ENCODE assay signal across 22 cellular contexts in genomic region chr10:7587865-7588188, GRCh38.
DNase-seq lines count a peak whose midpoint lies in the region; ATAC-seq, FAIRE-seq and TF ChIP-seq lines count a peak whose summit lies in the region.
"Had no signal": no experiment of that assay in that cellular context is flagged by ENCODE, and none has a peak within 500 bp of the region (broad histone marks: within the 10 kb centered on the region; RNA-seq: fewer than 3 reads in every experiment).

No MANE protein-coding gene starts in this region.

- H3K4me2 ChIP-seq in GM12878 (ENCODE audit: control insufficient read depth, insufficient read depth), result no peak overlapping the region
- H3K4me2 ChIP-seq: BLaER1 had no signal

- no peak for FAIRE-seq in GM12878 (lab: Jason Lieb, UNC)
- FAIRE-seq: A204.1, GM12891 had no signal

- H3K9me3 ChIP-seq in GM12878 (replicated peaks; ENCODE audit: control insufficient read depth, insufficient read depth, low read length), result no peaks in the 10 kb centered on the region
- H3K9me3 ChIP-seq: BE2C, BLaER1 had no signal

- SMC1A ChIA-PET in GM12878 (lab: Charles Lee; ENCODE audit: uncharacterized antibody, unreplicated experiment), result no interaction called here

- no TSS peak for BruUV-seq in GM12878 (replicated peaks; lab: Mats Ljungman, UMichigan)

- no peaks in the 10 kb centered on the region for H3K36me3 ChIP-seq in GM12878 (ENCODE audit: control insufficient read depth in 2 of 2, insufficient read depth in 2 of 2, low read length in 1 of 2)
- H3K36me3 ChIP-seq: BE2C, BLaER1 had no signal

- TF ChIP-seq POLR2A in GM12878 (IDR thresholded peaks at IDR 0.05; ENCODE audit: low read depth, low read length), result no peak

- in situ Hi-C loops in GM12878 (cut with MboI), result no loop called here

- no peak overlapping the region for H3K4me3 ChIP-seq in GM12878
- H3K4me3 ChIP-seq in coronary artery, result no peak overlapping the region
- H3K4me3 ChIP-seq: BLaER1 had no signal

- H2AFZ ChIP-seq in GM12878 (ENCODE audit: control insufficient read depth, low read depth, low read length), result no peak overlapping the region

- H3K27ac ChIP-seq in GM12878 (ENCODE audit: control insufficient read depth, insufficient read depth) (no peak overlapping the region), coronary artery (no peak overlapping the region)
- H3K27ac ChIP-seq: BLaER1 had no signal

- CTCF ChIA-PET in GM12878 (lab: Yijun Ruan, JAX), result interaction anchor here (1.0 to 2.1 kb wide), 2 partner anchors 9 to 62 kb away, joined by 3 to 8 read pairs; no protein-coding TSS in a partner anchor

- RAD21 ChIA-PET in GM12878 (lab: Charles Lee; ENCODE audit: unreplicated experiment), result interaction anchor here (0.5 to 1.4 kb wide), 2 partner anchors 9 to 62 kb away, joined by 3 to 6 read pairs; no protein-coding TSS in a partner anchor

- H3K4me1 ChIP-seq in GM12878 (ENCODE audit: control insufficient read depth, insufficient read depth, low read length), result no peaks in the 10 kb centered on the region
- H3K4me1 ChIP-seq: BE2C had no signal

- H3K27me3 ChIP-seq in GM12878 (replicated peaks in 1 of 2; ENCODE audit: control insufficient read depth in 2 of 2, insufficient read depth in 2 of 2, low read length in 1 of 2), result no peaks in the 10 kb centered on the region; a peak in 1 of 4 replicates
- H3K27me3 ChIP-seq: BE2C, BLaER1 had no signal

- H3K79me2 ChIP-seq in GM12878 (ENCODE audit: control insufficient read depth, insufficient read depth, low read length), result no peaks in the 10 kb centered on the region

- no peaks in the 10 kb centered on the region for H4K20me1 ChIP-seq in GM12878 (ENCODE audit: control insufficient read depth, insufficient read depth)
- H4K20me1 ChIP-seq: BLaER1 had no signal

- intact Hi-C loops in GM12878 (cut with micrococcal nuclease; ENCODE audit: unreplicated experiment), result no loop called here

- POLR2A ChIA-PET in GM12878 (lab: Charles Lee), result interaction anchor here (0.7 kb wide), 1 partner anchor 96 kb away, joined by 3 read pairs; no protein-coding TSS in a partner anchor

- TF ChIP-seq CTCF in GM12878 (IDR thresholded peaks at IDR 0.05 in 2 of 3, conservative IDR thresholded peaks at IDR 0.05 in 1 of 3; ENCODE audit: control insufficient read depth in 2 of 3, extremely low read depth in 1 of 3, insufficient read depth in 1 of 3, low read depth in 3 of 3, low read length in 3 of 3) (no peak), coronary artery (IDR thresholded peaks at IDR 0.05) (no peak)

- no peak for DNase-seq in GM12878 (ENCODE audit: low read depth, low spot score)
- peak; percentile 12 for DNase-seq in coronary artery (ENCODE audit: low spot score)
- DNase-seq in mesenteric fat pad (ENCODE audit: low spot score), result peak; percentile 14
- no peak for DNase-seq in activated naive CD4-positive, alpha-beta T cell (lab: John Stamatoyannopoulos, UW)
- DNase-seq: 8988T; ACHN; BE2C; C1 segment of cervical spinal cord; CD4-positive, alpha-beta memory T cell; CD4-positive, CD25-positive, alpha-beta regulatory T cell; CD8-positive, alpha-beta memory T cell; COR-L47; DMS 273 treated with DMSO at 0.1 percent for 48 hours; DMS153; DMS79; DND-41; EL; GDM1 had no signal

- ATAC-seq in GM12878 (no peak), GM18520 (IDR thresholded peaks at IDR 0.05; ENCODE audit: unreplicated experiment) (no peak)

- no peak overlapping the region for H3K9ac ChIP-seq in GM12878 (ENCODE audit: control insufficient read depth, insufficient read depth, low read length)
- H3K9ac ChIP-seq: BLaER1 had no signal

- no peak for TF ChIP-seq RAD21 in GM12878 (IDR thresholded peaks at IDR 0.05; ENCODE audit: insufficient read depth, low read depth, low read length)

- TF ChIP-seq EP300 in GM12878 (IDR thresholded peaks at IDR 0.05; ENCODE audit: borderline replicate concordance in 1 of 2, control insufficient read depth in 1 of 2, low read depth in 2 of 2, low read length in 2 of 2), result no peak

- WGBS in GM12878 (ENCODE audit: insufficient coverage, insufficient replicate concordance, low lambda C conversion rate, missing lambda C conversion rate), result 31% methylated on average over 5 of the region's 6 CpGs

TF ChIP-seq in GM12878, 131 proteins besides CTCF, POLR2A, EP300 and RAD21 (continues in another document):
- no peak for TF ChIP-seq BMI1 (IDR thresholded peaks at IDR 0.05; ENCODE audit: borderline replicate concordance)
- TF ChIP-seq, protein P1, sequence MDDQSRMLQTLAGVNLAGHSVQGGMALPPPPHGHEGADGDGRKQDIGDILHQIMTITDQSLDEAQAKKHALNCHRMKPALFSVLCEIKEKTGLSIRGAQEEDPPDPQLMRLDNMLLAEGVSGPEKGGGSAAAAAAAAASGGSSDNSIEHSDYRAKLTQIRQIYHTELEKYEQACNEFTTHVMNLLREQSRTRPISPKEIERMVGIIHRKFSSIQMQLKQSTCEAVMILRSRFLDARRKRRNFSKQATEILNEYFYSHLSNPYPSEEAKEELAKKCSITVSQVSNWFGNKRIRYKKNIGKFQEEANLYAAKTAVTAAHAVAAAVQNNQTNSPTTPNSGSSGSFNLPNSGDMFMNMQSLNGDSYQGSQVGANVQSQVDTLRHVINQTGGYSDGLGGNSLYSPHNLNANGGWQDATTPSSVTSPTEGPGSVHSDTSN (IDR thresholded peaks at IDR 0.05; ENCODE audit: insufficient replicate concordance, low read depth, low read length), result no peak
- TF ChIP-seq IKZF2 (IDR thresholded peaks at IDR 0.05), result peak; percentile 56 to 58; a peak in 3 of 4 replicates
- no peak for TF ChIP-seq EGR1 (IDR thresholded peaks at IDR 0.05; ENCODE audit: borderline replicate concordance in 1 of 2, low read depth in 2 of 2, low read length in 2 of 2)
- no peak for TF ChIP-seq CEBPB (IDR thresholded peaks at IDR 0.05; ENCODE audit: borderline replicate concordance in 1 of 2, low read depth in 2 of 2, low read length in 2 of 2)
- TF ChIP-seq, protein P2, sequence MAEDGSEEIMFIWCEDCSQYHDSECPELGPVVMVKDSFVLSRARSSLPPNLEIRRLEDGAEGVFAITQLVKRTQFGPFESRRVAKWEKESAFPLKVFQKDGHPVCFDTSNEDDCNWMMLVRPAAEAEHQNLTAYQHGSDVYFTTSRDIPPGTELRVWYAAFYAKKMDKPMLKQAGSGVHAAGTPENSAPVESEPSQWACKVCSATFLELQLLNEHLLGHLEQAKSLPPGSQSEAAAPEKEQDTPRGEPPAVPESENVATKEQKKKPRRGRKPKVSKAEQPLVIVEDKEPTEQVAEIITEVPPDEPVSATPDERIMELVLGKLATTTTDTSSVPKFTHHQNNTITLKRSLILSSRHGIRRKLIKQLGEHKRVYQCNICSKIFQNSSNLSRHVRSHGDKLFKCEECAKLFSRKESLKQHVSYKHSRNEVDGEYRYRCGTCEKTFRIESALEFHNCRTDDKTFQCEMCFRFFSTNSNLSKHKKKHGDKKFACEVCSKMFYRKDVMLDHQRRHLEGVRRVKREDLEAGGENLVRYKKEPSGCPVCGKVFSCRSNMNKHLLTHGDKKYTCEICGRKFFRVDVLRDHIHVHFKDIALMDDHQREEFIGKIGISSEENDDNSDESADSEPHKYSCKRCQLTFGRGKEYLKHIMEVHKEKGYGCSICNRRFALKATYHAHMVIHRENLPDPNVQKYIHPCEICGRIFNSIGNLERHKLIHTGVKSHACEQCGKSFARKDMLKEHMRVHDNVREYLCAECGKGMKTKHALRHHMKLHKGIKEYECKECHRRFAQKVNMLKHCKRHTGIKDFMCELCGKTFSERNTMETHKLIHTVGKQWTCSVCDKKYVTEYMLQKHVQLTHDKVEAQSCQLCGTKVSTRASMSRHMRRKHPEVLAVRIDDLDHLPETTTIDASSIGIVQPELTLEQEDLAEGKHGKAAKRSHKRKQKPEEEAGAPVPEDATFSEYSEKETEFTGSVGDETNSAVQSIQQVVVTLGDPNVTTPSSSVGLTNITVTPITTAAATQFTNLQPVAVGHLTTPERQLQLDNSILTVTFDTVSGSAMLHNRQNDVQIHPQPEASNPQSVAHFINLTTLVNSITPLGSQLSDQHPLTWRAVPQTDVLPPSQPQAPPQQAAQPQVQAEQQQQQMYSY (CRISPR knock-in tag; IDR thresholded peaks at IDR 0.05), result no peak
- TF ChIP-seq, protein P3, sequence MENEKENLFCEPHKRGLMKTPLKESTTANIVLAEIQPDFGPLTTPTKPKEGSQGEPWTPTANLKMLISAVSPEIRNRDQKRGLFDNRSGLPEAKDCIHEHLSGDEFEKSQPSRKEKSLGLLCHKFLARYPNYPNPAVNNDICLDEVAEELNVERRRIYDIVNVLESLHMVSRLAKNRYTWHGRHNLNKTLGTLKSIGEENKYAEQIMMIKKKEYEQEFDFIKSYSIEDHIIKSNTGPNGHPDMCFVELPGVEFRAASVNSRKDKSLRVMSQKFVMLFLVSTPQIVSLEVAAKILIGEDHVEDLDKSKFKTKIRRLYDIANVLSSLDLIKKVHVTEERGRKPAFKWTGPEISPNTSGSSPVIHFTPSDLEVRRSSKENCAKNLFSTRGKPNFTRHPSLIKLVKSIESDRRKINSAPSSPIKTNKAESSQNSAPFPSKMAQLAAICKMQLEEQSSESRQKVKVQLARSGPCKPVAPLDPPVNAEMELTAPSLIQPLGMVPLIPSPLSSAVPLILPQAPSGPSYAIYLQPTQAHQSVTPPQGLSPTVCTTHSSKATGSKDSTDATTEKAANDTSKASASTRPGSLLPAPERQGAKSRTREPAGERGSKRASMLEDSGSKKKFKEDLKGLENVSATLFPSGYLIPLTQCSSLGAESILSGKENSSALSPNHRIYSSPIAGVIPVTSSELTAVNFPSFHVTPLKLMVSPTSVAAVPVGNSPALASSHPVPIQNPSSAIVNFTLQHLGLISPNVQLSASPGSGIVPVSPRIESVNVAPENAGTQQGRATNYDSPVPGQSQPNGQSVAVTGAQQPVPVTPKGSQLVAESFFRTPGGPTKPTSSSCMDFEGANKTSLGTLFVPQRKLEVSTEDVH (IDR thresholded peaks at IDR 0.05; ENCODE audit: low read depth, partially characterized antibody), result no peak
- no peak for TF ChIP-seq POU2F2 (IDR thresholded peaks at IDR 0.05; ENCODE audit: borderline replicate concordance, low read depth, low read length)
- TF ChIP-seq RELB (IDR thresholded peaks at IDR 0.05; ENCODE audit: low read depth), result 0 out of 2 replicates have a peak, but pooled peaks have one; percentile 38
- no peak for TF ChIP-seq HCFC1 (IDR thresholded peaks at IDR 0.05; ENCODE audit: low read length)
- TF ChIP-seq KLF5 (IDR thresholded peaks at IDR 0.05; ENCODE audit: partially characterized antibody), result no peak

Comparison
In these comparisons a context has a peak if more than half of its experiments do, and no peak if none do; other contexts are left out.
1. DNase-seq: peak in coronary artery (single experiment) and mesenteric fat pad (single experiment); none in GM12878 (single experiment) and activated naive CD4-positive, alpha-beta T cell (0 of 4).